19 cellular contexts compared by ENCODE assay signal in genomic region chr16:48965391-48965790, GRCh38.
DNase-seq lines count a peak whose midpoint lies in the region; ATAC-seq and TF ChIP-seq lines count a peak whose summit lies in the region.
"Had no signal": no experiment of that assay in that cellular context is flagged by ENCODE, and none has a peak within 500 bp of the region (broad histone marks: within the 10 kb centered on the region; RNA-seq: fewer than 3 reads in every experiment).

No MANE protein-coding gene starts in this region.

- CTCF ChIA-PET in SK-N-SH (lab: Yijun Ruan, JAX): no interaction called here

- no peak overlapping the region for H3K4me3 ChIP-seq in SK-N-SH (ENCODE audit: low read depth in 2 of 2, low read length in 1 of 2)
- H3K4me3 ChIP-seq: right lobe of liver had no signal

- peaks cover 3 to 5% of the 10 kb centered on the region in 2 experiments; a peak in 2 of 4 replicates for H3K4me1 ChIP-seq in SK-N-SH (ENCODE audit: control insufficient read depth in 1 of 2, insufficient read depth in 2 of 2, low read depth in 1 of 2, low read length in 1 of 2)
- H3K4me1 ChIP-seq: right lobe of liver had no signal

- no peak overlapping the region for H3K4me2 ChIP-seq in SK-N-SH

- TF ChIP-seq EP300 in SK-N-SH (IDR thresholded peaks at IDR 0.05; ENCODE audit: borderline replicate concordance in 1 of 2, low read depth in 1 of 2, low read length in 1 of 2): no peak

- no peak for TF ChIP-seq RAD21 in SK-N-SH (IDR thresholded peaks at IDR 0.05; ENCODE audit: low read length)

- no peak for ATAC-seq in SK-N-SH treated with all-trans-retinoic acid at 6 μM for 48 hours
- ATAC-seq in HG03025 (IDR thresholded peaks at IDR 0.05; ENCODE audit: low FRiP score, unreplicated experiment): no peak
- no peak for ATAC-seq in GM18873 (IDR thresholded peaks at IDR 0.05; ENCODE audit: low FRiP score, unreplicated experiment)
- ATAC-seq in GM18511 (IDR thresholded peaks at IDR 0.05; ENCODE audit: unreplicated experiment): no peak
- ATAC-seq: activated CD8-positive, alpha-beta T cell treated with anti-CD3 and anti-CD28 coated beads for 36 hours; activated T-helper 17 cell treated with anti-CD3 and anti-CD28 coated beads, Interleukin-2, amount 50 U/mL, for 72 hours; right lobe of liver had no signal

- H3K27me3 ChIP-seq in SK-N-SH (ENCODE audit: insufficient read depth): no peaks in the 10 kb centered on the region
- H3K27me3 ChIP-seq: right lobe of liver had no signal

- no peaks in the 10 kb centered on the region for H4K20me1 ChIP-seq in SK-N-SH (ENCODE audit: insufficient read depth)

- no peak overlapping the region for H2AFZ ChIP-seq in SK-N-SH (ENCODE audit: low read depth)

- H3K79me2 ChIP-seq in SK-N-SH (ENCODE audit: insufficient read depth): no peaks in the 10 kb centered on the region

- no peak overlapping the region for H3K9ac ChIP-seq in SK-N-SH

- TF ChIP-seq CTCF in SK-N-SH (IDR thresholded peaks at IDR 0.05): no peak

- H3K36me3 ChIP-seq in SK-N-SH (replicated peaks in 1 of 2; ENCODE audit: control insufficient read depth in 1 of 2, insufficient read depth in 2 of 2, low read length in 1 of 2): no peaks in the 10 kb centered on the region
- H3K36me3 ChIP-seq: right lobe of liver had no signal

- no peak overlapping the region for H3K27ac ChIP-seq in SK-N-SH (ENCODE audit: low read depth in 2 of 2, low read length in 1 of 2)
- H3K27ac ChIP-seq: right lobe of liver had no signal

- H3K9me3 ChIP-seq in SK-N-SH: no peaks in the 10 kb centered on the region
- H3K9me3 ChIP-seq: right lobe of liver had no signal

- POLR2A ChIA-PET in SK-N-SH (lab: Yijun Ruan, JAX): no interaction called here

- H3K9me2 ChIP-seq in SK-N-SH: no peaks in the 10 kb centered on the region

- DNase-seq in SK-N-SH (peak; percentile 59), NCI-H1436 treated with DMSO at 0.1 percent for 48 hours (lab: John Stamatoyannopoulos, UW) (peak; percentile 87), astrocyte of the hippocampus (ENCODE audit: low read depth, low spot score) (peak; percentile 49), AML-193 (lab: John Stamatoyannopoulos, UW) (no peak)
- DNase-seq: activated CD8-positive, alpha-beta T cell treated with anti-CD3 and anti-CD28 coated beads for 36 hours; anterior cingulate cortex; GOT3; islet precursor cell; midbrain; NCI-H1048; occipital lobe; right lobe of liver; stimulated activated CD4-positive, alpha-beta T cell treated with anti-CD3 and anti-CD28 coated beads, Interleukin-2, amount 100 ng/mL, for 48 hours; stimulated activated CD8-positive, alpha-beta memory T cell treated with anti-CD3 and anti-CD28 coated beads, Interleukin-4, amount 100 ng/mL, for 48 hours had no signal

- WGBS in SK-N-SH (ENCODE audit: low lambda C conversion rate): 12% methylated on average over 4 of the region's 4 CpGs

- H3F3A ChIP-seq in SK-N-SH (replicated peaks; ENCODE audit: insufficient read depth): peaks cover 5% of the 10 kb centered on the region

TF ChIP-seq in SK-N-SH, 30 proteins besides CTCF, POLR2A, EP300 and RAD21:
- no peak for TF ChIP-seq POLR2AphosphoS5 (IDR thresholded peaks at IDR 0.05; ENCODE audit: low read depth, low read length)
- TF ChIP-seq JUND (IDR thresholded peaks at IDR 0.05): no peak
- TF ChIP-seq TEAD4 (IDR thresholded peaks at IDR 0.05; ENCODE audit: borderline replicate concordance, insufficient read depth): no peak
- TF ChIP-seq FOSL2 (IDR thresholded peaks at IDR 0.05; ENCODE audit: borderline replicate concordance, low read depth): no peak
- TF ChIP-seq ELF1 (IDR thresholded peaks at IDR 0.05): no peak

TF ChIP-seq in SK-N-SH treated with all-trans-retinoic acid at 6 μM for 48 hours, 23 proteins besides CTCF, POLR2A, EP300 and RAD21:
- no peak for TF ChIP-seq TOX (CRISPR knock-in tag; IDR thresholded peaks at IDR 0.05; ENCODE audit: borderline replicate concordance)
- no peak for TF ChIP-seq PPARA (CRISPR knock-in tag; IDR thresholded peaks at IDR 0.05; ENCODE audit: borderline replicate concordance)
- no peak for TF ChIP-seq GLIS3 (CRISPR knock-in tag; IDR thresholded peaks at IDR 0.05)
- TF ChIP-seq ZC3H10 (CRISPR knock-in tag; IDR thresholded peaks at IDR 0.05): no peak
- TF ChIP-seq CREB5 (CRISPR knock-in tag; IDR thresholded peaks at IDR 0.05; ENCODE audit: low read depth): no peak

Comparison
In these comparisons a context has a peak if more than half of its experiments do, and no peak if none do; other contexts are left out.
1. DNase-seq: peak in SK-N-SH (single experiment), NCI-H1436 treated with DMSO at 0.1 percent for 48 hours (single experiment) and astrocyte of the hippocampus (single experiment); none in AML-193 (0 of 2).